ENCODE assay signal across 9 cellular contexts in the genomic region with DNA sequence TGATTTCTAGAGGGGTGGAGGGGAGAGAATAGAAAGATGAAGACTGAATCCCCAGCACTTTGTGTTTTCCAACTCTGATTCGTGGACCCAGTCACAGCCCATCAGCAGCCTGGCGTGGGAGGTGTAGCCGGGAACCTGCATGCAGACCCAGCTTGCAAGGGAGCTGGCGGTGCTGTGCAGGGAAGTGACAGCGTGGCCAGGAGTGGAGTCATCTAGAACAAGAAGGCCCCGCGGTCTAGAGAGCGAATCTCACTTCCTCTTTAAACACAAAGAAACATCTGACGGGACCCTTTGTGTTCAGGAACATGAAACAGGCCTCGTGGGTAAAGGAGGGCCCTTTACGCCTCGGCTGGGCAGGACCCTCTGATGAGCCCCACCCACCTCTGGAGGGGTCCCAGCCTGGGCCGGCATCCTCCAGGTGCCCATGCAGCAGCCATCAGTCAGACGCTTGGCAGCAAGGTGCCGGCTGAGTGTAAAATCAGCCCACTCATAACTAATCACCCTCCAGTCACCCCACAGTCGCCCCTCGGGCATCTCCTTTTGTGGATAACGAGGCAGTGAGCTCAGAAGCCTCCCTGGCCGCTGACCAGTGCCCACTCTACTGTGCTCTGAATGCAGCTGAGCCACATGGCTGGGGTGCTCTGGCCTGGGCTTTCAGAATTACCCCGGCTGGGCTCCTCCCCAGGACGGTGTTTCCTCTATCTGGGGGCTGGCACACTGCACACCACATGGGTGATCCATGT. TPM values are rescaled to one million over a fixed set of nuclear protein-coding genes. Genes with fewer than 3 reads are reported as not detected.
DNase-seq lines count a peak whose midpoint lies in the region; ATAC-seq and TF ChIP-seq lines count a peak whose summit lies in the region.
"Had no signal": no experiment of that assay in that cellular context is flagged by ENCODE, and none has a peak within 500 bp of the region (broad histone marks: within the 10 kb centered on the region; RNA-seq: fewer than 3 reads in every experiment).

No MANE protein-coding gene starts in this region.

- no peaks in the 10 kb centered on the region for H4K20me1 ChIP-seq in OCI-LY3 (ENCODE audit: insufficient read depth, low read length)

- TF ChIP-seq CTCF in OCI-LY3 (IDR thresholded peaks at IDR 0.05; ENCODE audit: low read depth, low read length) (no peak), osteocyte (IDR thresholded peaks at IDR 0.05) (no peak)

- peak overlapping the region; percentile 98 for H3K27ac Mint-ChIP-seq in activated naive CD8-positive, alpha-beta T cell treated with anti-CD3 and anti-CD28 coated beads, Interleukin-2, amount 10 ng/mL, durations not matched to agents 7 days and 5 days
- H3K27ac Mint-ChIP-seq in osteocyte (ENCODE audit: unreplicated experiment) = no peak overlapping the region

- WGBS in neuronal stem cell (ENCODE audit: extremely low coverage in 2 of 2, insufficient read length in 2 of 2, insufficient replicate concordance in 1 of 2), 2 donors = no CpG with 5 or more reads among the region's 21 CpGs

- no peak overlapping the region for H3K18ac ChIP-seq in neuronal stem cell (ENCODE audit: low read length)

- H3K4me1 Mint-ChIP-seq in activated naive CD8-positive, alpha-beta T cell treated with anti-CD3 and anti-CD28 coated beads, Interleukin-2, amount 10 ng/mL, durations not matched to agents 7 days and 5 days = peaks cover 27% of the 10 kb centered on the region
- peaks cover 2% of the 10 kb centered on the region for H3K4me1 Mint-ChIP-seq in osteocyte (ENCODE audit: unreplicated experiment)

- H3K27me3 ChIP-seq in OCI-LY3 (ENCODE audit: low read depth, low read length) = peaks cover 27% of the 10 kb centered on the region
- peaks cover 8 to 30% (median 21%) of the 10 kb centered on the region in 3 experiments for H3K27me3 ChIP-seq in neuronal stem cell (ENCODE audit: control insufficient read depth in 3 of 3, insufficient read depth in 3 of 3, low read depth in 1 of 3, low read length in 3 of 3)
- H3K27me3 ChIP-seq: gastrocnemius medialis had no signal

- H4K8ac ChIP-seq in neuronal stem cell (ENCODE audit: low read depth, low read length) = no peak overlapping the region

- no peak overlapping the region for H2AK5ac ChIP-seq in neuronal stem cell (ENCODE audit: low read depth, low read length)

- H4K91ac ChIP-seq in neuronal stem cell (ENCODE audit: low read depth, low read length, poor library complexity) = no peak overlapping the region

- H3K36me3 Mint-ChIP-seq in activated naive CD8-positive, alpha-beta T cell treated with anti-CD3 and anti-CD28 coated beads, Interleukin-2, amount 10 ng/mL, durations not matched to agents 7 days and 5 days = peaks cover 8% of the 10 kb centered on the region
- H3K36me3 Mint-ChIP-seq in osteocyte (ENCODE audit: unreplicated experiment) = no peaks in the 10 kb centered on the region

- POLR2A ChIA-PET in activated naive CD8-positive, alpha-beta T cell treated with anti-CD3 and anti-CD28 coated beads, Interleukin-2, amount 10 ng/mL, durations not matched to agents 7 days and 5 days (lab: Charles Lee) = interaction anchor here (1.0 to 3.4 kb wide), 13 partner anchors 10 to 511 kb away, joined by 3 to 23 read pairs (median 3); a partner anchor contains a TSS

- no peak overlapping the region for H2BK120ac ChIP-seq in neuronal stem cell (ENCODE audit: low read depth, low read length)

- H3K9me3 ChIP-seq in OCI-LY3 (ENCODE audit: insufficient read depth, low read length) (no peaks in the 10 kb centered on the region), neuronal stem cell (replicated peaks in 1 of 2; ENCODE audit: control insufficient read depth in 2 of 2, insufficient read depth in 1 of 2, low read depth in 1 of 2, low read length in 2 of 2) (no peaks in the 10 kb centered on the region)
- H3K9me3 ChIP-seq: gastrocnemius medialis had no signal

- no peak overlapping the region for H2BK5ac ChIP-seq in neuronal stem cell (ENCODE audit: low read length)

- peak overlapping the region; percentile 95 for H3K4me2 ChIP-seq in OCI-LY3 (ENCODE audit: low read length)
- no peak overlapping the region for H3K4me2 ChIP-seq in neuronal stem cell (ENCODE audit: insufficient read depth, low read length, poor library complexity, severe bottlenecking)

- no peaks in the 10 kb centered on the region for H3K27me3 Mint-ChIP-seq in activated naive CD8-positive, alpha-beta T cell treated with anti-CD3 and anti-CD28 coated beads, Interleukin-2, amount 10 ng/mL, durations not matched to agents 7 days and 5 days
- peaks cover 21% of the 10 kb centered on the region for H3K27me3 Mint-ChIP-seq in osteocyte (ENCODE audit: unreplicated experiment)

- DNase-seq in activated naive CD8-positive, alpha-beta T cell treated with anti-CD3 and anti-CD28 coated beads, Interleukin-2, amount 10 ng/mL, durations not matched to agents 7 days and 5 days = peak; percentile 65
- DNase-seq in neuronal stem cell (ENCODE audit: low spot score) (no peak), NCI-H2107 treated with DMSO at 0.1 percent for 48 hours (lab: John Stamatoyannopoulos, UW; ENCODE audit: unreplicated experiment) (no peak), ecto neural progenitor cell (ENCODE audit: low spot score) (no peak), osteocyte (ENCODE audit: extremely low spot score, unreplicated experiment) (no peak)

- H3K4me1 ChIP-seq in OCI-LY3 (ENCODE audit: low read length) (peaks cover 46% of the 10 kb centered on the region), neuronal stem cell (ENCODE audit: control insufficient read depth in 2 of 2, insufficient read depth in 1 of 2, low read depth in 1 of 2, low read length in 2 of 2) (peaks cover 15 to 21% of the 10 kb centered on the region in 2 donors)

- H3K9ac ChIP-seq in OCI-LY3 (ENCODE audit: low read length) (peak overlapping the region; percentile 62), neuronal stem cell (ENCODE audit: low read depth, low read length, poor library complexity) (peak overlapping the region; percentile 44)

- H3K79me1 ChIP-seq in neuronal stem cell (ENCODE audit: low read depth, low read length) = no peaks in the 10 kb centered on the region

- peak overlapping the region; percentile 58 for H2BK12ac ChIP-seq in neuronal stem cell (ENCODE audit: low read length)

- H2AFZ ChIP-seq in OCI-LY3 (ENCODE audit: low read depth, low read length) (peak overlapping the region; percentile 65), neuronal stem cell (ENCODE audit: low read length) (peak overlapping the region; percentile 69)

- H3K79me2 ChIP-seq in OCI-LY3 (ENCODE audit: low read length) = no peaks in the 10 kb centered on the region

- H3K14ac ChIP-seq in neuronal stem cell (ENCODE audit: low read length) = no peak overlapping the region

- peak overlapping the region; percentile 74 for H3K4me3 ChIP-seq in OCI-LY3 (ENCODE audit: low read length)
- no peak overlapping the region for H3K4me3 ChIP-seq in neuronal stem cell (ENCODE audit: low read length in 2 of 2)
- H3K4me3 ChIP-seq: gastrocnemius medialis had no signal

- peak overlapping the region; percentile 68 for H3K27ac ChIP-seq in OCI-LY3 (ENCODE audit: low read length)
- no peak overlapping the region for H3K27ac ChIP-seq in neuronal stem cell (replicated peaks; ENCODE audit: low read length)

- H3K4me3 Mint-ChIP-seq in activated naive CD8-positive, alpha-beta T cell treated with anti-CD3 and anti-CD28 coated beads, Interleukin-2, amount 10 ng/mL, durations not matched to agents 7 days and 5 days = peak overlapping the region; percentile 81
- no peak overlapping the region for H3K4me3 Mint-ChIP-seq in osteocyte (ENCODE audit: unreplicated experiment)

- H3K4ac ChIP-seq in neuronal stem cell (ENCODE audit: low read length) = peak overlapping the region; percentile 37

- peak; percentile 38 for ATAC-seq in GM18520 (IDR thresholded peaks at IDR 0.05; ENCODE audit: unreplicated experiment)
- ATAC-seq in HG02840 (IDR thresholded peaks at IDR 0.05; ENCODE audit: low FRiP score, unreplicated experiment) = peak; percentile 67
- ATAC-seq in activated naive CD8-positive, alpha-beta T cell treated with anti-CD3 and anti-CD28 coated beads, Interleukin-2, amount 10 ng/mL, durations not matched to agents 7 days and 5 days (ENCODE audit: low read depth) = peak; percentile 65
- ATAC-seq: gastrocnemius medialis had no signal

- H3K9me3 Mint-ChIP-seq in activated naive CD8-positive, alpha-beta T cell treated with anti-CD3 and anti-CD28 coated beads, Interleukin-2, amount 10 ng/mL, durations not matched to agents 7 days and 5 days = no peaks in the 10 kb centered on the region
- H3K9me3 Mint-ChIP-seq in osteocyte (ENCODE audit: unreplicated experiment) = no peaks in the 10 kb centered on the region

- H3K36me3 ChIP-seq in OCI-LY3 (replicated peaks; ENCODE audit: low read depth, low read length) = no peaks in the 10 kb centered on the region
- H3K36me3 ChIP-seq in neuronal stem cell (replicated peaks in 1 of 2; ENCODE audit: control insufficient read depth in 2 of 2, insufficient read depth in 2 of 2, low read length in 2 of 2) = no peaks in the 10 kb centered on the region
- H3K36me3 ChIP-seq: gastrocnemius medialis had no signal

- peak overlapping the region; percentile 67 for H2BK15ac ChIP-seq in neuronal stem cell (ENCODE audit: low read length)

- peak overlapping the region; percentile 99 for H3K23ac ChIP-seq in neuronal stem cell (ENCODE audit: low read depth, low read length, poor library complexity)

RNA-seq across cellular contexts. Expression of a gene that starts 4.4 kb away (rescaled TPM):
- total RNA-seq in activated naive CD8-positive, alpha-beta T cell treated with anti-CD3 and anti-CD28 coated beads, Interleukin-2, amount 10 ng/mL, durations not matched to agents 7 days and 5 days = 10 to 100 TPM; 14.4 to 15.0 TPM
- polyA plus RNA-seq in neuronal stem cell (2013, experiment 1 of 2) = 0.50 TPM
- polyA plus RNA-seq in neuronal stem cell (2013, experiment 2 of 2) = 0.32 TPM
- total RNA-seq in osteocyte = not detected in 2 replicates

RNA-seq across cellular contexts. Expression of a gene that starts 19.0 kb away (rescaled TPM):
- 10 to 100 TPM; 80.7 to 84.2 TPM for total RNA-seq in activated naive CD8-positive, alpha-beta T cell treated with anti-CD3 and anti-CD28 coated beads, Interleukin-2, amount 10 ng/mL, durations not matched to agents 7 days and 5 days
- polyA plus RNA-seq in neuronal stem cell (2013, experiment 1 of 2) = 50.0 TPM
- 51.3 TPM for polyA plus RNA-seq in neuronal stem cell (2013, experiment 2 of 2)
- 28.8 and 32.8 TPM in 2 replicates for total RNA-seq in osteocyte

RNA-seq across cellular contexts. Expression of a gene that starts 24.3 kb away (rescaled TPM):
- 100 to 1,000 TPM; 227 to 229 TPM for total RNA-seq in activated naive CD8-positive, alpha-beta T cell treated with anti-CD3 and anti-CD28 coated beads, Interleukin-2, amount 10 ng/mL, durations not matched to agents 7 days and 5 days
- polyA plus RNA-seq in neuronal stem cell (2013, experiment 1 of 2) = 20.4 TPM
- polyA plus RNA-seq in neuronal stem cell (2013, experiment 2 of 2) = 19.1 TPM
- 17.2 and 19.3 TPM in 2 replicates for total RNA-seq in osteocyte

RNA-seq across cellular contexts. Expression of a gene that starts 24.4 kb away (rescaled TPM):
- total RNA-seq in activated naive CD8-positive, alpha-beta T cell treated with anti-CD3 and anti-CD28 coated beads, Interleukin-2, amount 10 ng/mL, durations not matched to agents 7 days and 5 days = 10 to 100 TPM; 22.8 to 25.7 TPM
- polyA plus RNA-seq in neuronal stem cell (2013, experiment 1 of 2) = 25.8 TPM
- polyA plus RNA-seq in neuronal stem cell (2013, experiment 2 of 2) = 28.0 TPM
- total RNA-seq in osteocyte = 20.6 and 21.2 TPM in 2 replicates

RNA-seq across cellular contexts. Expression of a gene that starts 31.0 kb away (rescaled TPM):
- 100 to 1,000 TPM; 505 to 513 TPM for total RNA-seq in activated naive CD8-positive, alpha-beta T cell treated with anti-CD3 and anti-CD28 coated beads, Interleukin-2, amount 10 ng/mL, durations not matched to agents 7 days and 5 days
- 74.4 TPM for polyA plus RNA-seq in neuronal stem cell (2013, experiment 1 of 2)
- 71.9 TPM for polyA plus RNA-seq in neuronal stem cell (2013, experiment 2 of 2)
- 51.4 and 51.8 TPM in 2 replicates for total RNA-seq in osteocyte

Comparison
In these comparisons a context has a peak if more than half of its experiments do, and no peak if none do; other contexts are left out.
1. RNA of a gene that starts 4.4 kb away (total RNA-seq): 14.4 to 15.0 TPM in activated naive CD8-positive, alpha-beta T cell treated with anti-CD3 and anti-CD28 coated beads, Interleukin-2, amount 10 ng/mL, durations not matched to agents 7 days and 5 days; not detected in osteocyte; every median in the first group is over 10 times any median in the second.
2. RNA of a gene that starts 24.3 kb away (total RNA-seq): 227 to 229 TPM in activated naive CD8-positive, alpha-beta T cell treated with anti-CD3 and anti-CD28 coated beads, Interleukin-2, amount 10 ng/mL, durations not matched to agents 7 days and 5 days; 17.2 to 19.3 TPM in osteocyte; every median in the first group is over 10 times any median in the second.
3. Peak in every context shown above with its lines, with median percentiles within 50 percentile points of each other: ATAC-seq.